In genomic region chr5:6827815-6828214, GRCh38 we compare ENCODE assay signal across 7 cellular contexts.
DNase-seq lines count a peak whose midpoint lies in the region; ATAC-seq and TF ChIP-seq lines count a peak whose summit lies in the region.

No MANE protein-coding gene starts in this region.

- peaks cover 8% of the 10 kb centered on the region for H3K27me3 Mint-ChIP-seq in T-helper 2 cell treated with Interferon-gamma antibody and Interleukin-4, amounts not matched to agents 5 μg/mL and 100 μg/mL, for 36 hours (ENCODE audit: low read depth)
- peaks cover 14% of the 10 kb centered on the region for H3K27me3 Mint-ChIP-seq in memory B cell

- peak; percentile 67 for DNase-seq in T-helper 2 cell treated with Interferon-gamma antibody and Interleukin-4, amounts not matched to agents 5 μg/mL and 100 μg/mL, for 36 hours (ENCODE audit: low spot score)
- DNase-seq in memory B cell (ENCODE audit: low spot score in 2 of 2) (no peak), right atrium auricular region (ENCODE audit: low spot score) (no peak), GM03348 (ENCODE audit: low spot score) (no peak), NCI-H510A (lab: John Stamatoyannopoulos, UW) (no peak)

- peak; percentile 81 for ATAC-seq in GM19351 (IDR thresholded peaks at IDR 0.05; ENCODE audit: unreplicated experiment)
- ATAC-seq in HG03039 (IDR thresholded peaks at IDR 0.05; ENCODE audit: unreplicated experiment): peak; percentile 59
- ATAC-seq in memory B cell (ENCODE audit: low read depth): peak; percentile 91

- H3K36me3 Mint-ChIP-seq in T-helper 2 cell treated with Interferon-gamma antibody and Interleukin-4, amounts not matched to agents 5 μg/mL and 100 μg/mL, for 36 hours (ENCODE audit: low read depth): no peaks in the 10 kb centered on the region
- peaks cover 4% of the 10 kb centered on the region for H3K36me3 Mint-ChIP-seq in memory B cell

- H3K4me3 ChIP-seq in right atrium auricular region: no peak overlapping the region

- H3K4me3 Mint-ChIP-seq in T-helper 2 cell treated with Interferon-gamma antibody and Interleukin-4, amounts not matched to agents 5 μg/mL and 100 μg/mL, for 36 hours: peak overlapping the region; percentile 80
- H3K4me3 Mint-ChIP-seq in memory B cell: peak overlapping the region; percentile 84

- peaks cover 7% of the 10 kb centered on the region for H3K9me3 Mint-ChIP-seq in T-helper 2 cell treated with Interferon-gamma antibody and Interleukin-4, amounts not matched to agents 5 μg/mL and 100 μg/mL, for 36 hours
- H3K9me3 Mint-ChIP-seq in memory B cell: peaks cover 10% of the 10 kb centered on the region

- H3K4me1 ChIP-seq in right atrium auricular region: peaks cover 0 to 1% of the 10 kb centered on the region in 2 donors

- H3K27ac Mint-ChIP-seq in T-helper 2 cell treated with Interferon-gamma antibody and Interleukin-4, amounts not matched to agents 5 μg/mL and 100 μg/mL, for 36 hours: peak overlapping the region; percentile 92
- H3K27ac Mint-ChIP-seq in memory B cell: peak overlapping the region; percentile 82

- no peak overlapping the region for H3K27ac ChIP-seq in right atrium auricular region

- H3K36me3 ChIP-seq in right atrium auricular region: no peaks in the 10 kb centered on the region

- TF ChIP-seq CTCF in right atrium auricular region (IDR thresholded peaks at IDR 0.05): no peak

- H3K4me1 Mint-ChIP-seq in T-helper 2 cell treated with Interferon-gamma antibody and Interleukin-4, amounts not matched to agents 5 μg/mL and 100 μg/mL, for 36 hours (ENCODE audit: low read depth): peaks cover 57% of the 10 kb centered on the region
- H3K4me1 Mint-ChIP-seq in memory B cell: peaks cover 12% of the 10 kb centered on the region

- no peaks in the 10 kb centered on the region for H3K27me3 ChIP-seq in right atrium auricular region

- no peaks in the 10 kb centered on the region for H3K9me3 ChIP-seq in right atrium auricular region
